9 cellular contexts compared by ENCODE assay signal in genomic region chr17:19062718-19063325, GRCh38. TPM values are rescaled to one million over a fixed set of nuclear protein-coding genes. Genes with fewer than 3 reads are reported as not detected.
A peak's percentile ranks its signal among the peaks of the same experiment; 100 is the strongest.
DNase-seq lines count a peak whose midpoint lies in the region; ATAC-seq, FAIRE-seq and TF ChIP-seq lines count a peak whose summit lies in the region.
"Not testable (repeated sequence)": the region's sequence is repeated elsewhere in the genome, so short reads cannot be mapped to it uniquely, and the experiment has no call there.
"Had no signal": no experiment of that assay in that cellular context is flagged by ENCODE, and none has a peak within 500 bp of the region (broad histone marks: within the 10 kb centered on the region; RNA-seq: fewer than 3 reads in every experiment).

No MANE protein-coding gene starts in this region.

- POLR2A ChIA-PET in A549 (lab: Yijun Ruan, JAX); activated B cell treated with CpG ODN at 0.5 μM for 24 hours (lab: Charles Lee): not testable (repeated sequence)

- not testable (repeated sequence) for TF ChIP-seq EP300 in A549 (IDR thresholded peaks at IDR 0.05); gastroesophageal sphincter (IDR thresholded peaks at IDR 0.05)

- CTCF ChIA-PET in A549 (lab: Yijun Ruan, JAX); activated B cell treated with CpG ODN at 0.5 μM for 24 hours (lab: Charles Lee): not testable (repeated sequence)

- not testable (repeated sequence) for H3K4me1 ChIP-seq in A549, gastroesophageal sphincter

- not testable (repeated sequence) for TF ChIP-seq RAD21 in A549 (conservative IDR thresholded peaks at IDR 0.05 in 1 of 2, IDR thresholded peaks at IDR 0.05 in 1 of 2)

- not testable (repeated sequence) for H3K36me3 ChIP-seq in gastroesophageal sphincter

- not testable (repeated sequence) for FAIRE-seq in A549 (lab: Jason Lieb, UNC)

- H3K27me3 Mint-ChIP-seq in activated B cell treated with CpG ODN at 0.5 μM for 24 hours; natural killer cell treated with Interleukin-12 subunit alpha and Interleukin-12 subunit beta and Interleukin-15 and Interleukin-18, amount 100 ng/mL, for 72 hours: not testable (repeated sequence)

- intact Hi-C loops in activated B cell treated with CpG ODN at 0.5 μM for 24 hours (cut with micrococcal nuclease) = not testable (repeated sequence)

- ATAC-seq in A549 (peak; percentile 93 to 96), GM18873 (IDR thresholded peaks at IDR 0.05; ENCODE audit: low FRiP score, unreplicated experiment) (peak; percentile 40), GM21423 (IDR thresholded peaks at IDR 0.05; ENCODE audit: unreplicated experiment) (peak; percentile 69), HG02798 (IDR thresholded peaks at IDR 0.05; ENCODE audit: poor library complexity, unreplicated experiment) (peak; percentile 63), HG03378 (IDR thresholded peaks at IDR 0.05; ENCODE audit: unreplicated experiment) (peak; percentile 65), activated B cell treated with CpG ODN at 0.5 μM for 24 hours (ENCODE audit: low read depth) (peak; percentile 72), gastroesophageal sphincter (peak; percentile 89)
- peak; percentile 87 to 92 for ATAC-seq in natural killer cell treated with Interleukin-12 subunit alpha and Interleukin-12 subunit beta and Interleukin-15 and Interleukin-18, amount 100 ng/mL, for 72 hours

- not testable (repeated sequence) for H3K36me3 Mint-ChIP-seq in activated B cell treated with CpG ODN at 0.5 μM for 24 hours (ENCODE audit: low read depth); natural killer cell treated with Interleukin-12 subunit alpha and Interleukin-12 subunit beta and Interleukin-15 and Interleukin-18, amount 100 ng/mL, for 72 hours

- H3K27me3 ChIP-seq in gastroesophageal sphincter = not testable (repeated sequence)

- not testable (repeated sequence) for H3K4me2 ChIP-seq in A549

- H3K27ac Mint-ChIP-seq in activated B cell treated with CpG ODN at 0.5 μM for 24 hours = not testable (repeated sequence)
- H3K27ac Mint-ChIP-seq in natural killer cell treated with Interleukin-12 subunit alpha and Interleukin-12 subunit beta and Interleukin-15 and Interleukin-18, amount 100 ng/mL, for 72 hours = peak overlapping the region; percentile 74 to 75

- no CpG with 5 or more reads among the region's 20 CpGs for WGBS in A549 (ENCODE audit: missing lambda C conversion rate)
- whole genome bisulfite sequencing in gastroesophageal sphincter (ENCODE audit: low coverage in 1 of 2), 2 donors = no CpG with 5 or more reads among the region's 20 CpGs

- not testable (repeated sequence) for H3K4me3 ChIP-seq in A549, gastroesophageal sphincter

- H3K4me1 Mint-ChIP-seq in activated B cell treated with CpG ODN at 0.5 μM for 24 hours; natural killer cell treated with Interleukin-12 subunit alpha and Interleukin-12 subunit beta and Interleukin-15 and Interleukin-18, amount 100 ng/mL, for 72 hours (ENCODE audit: low read depth in 2 of 2): not testable (repeated sequence)

- not testable (repeated sequence) for DNase-seq in A549 (ENCODE audit: low read depth in 1 of 2, low spot score in 1 of 2); activated B cell treated with CpG ODN at 0.5 μM for 24 hours; natural killer cell treated with Interleukin-12 subunit alpha and Interleukin-12 subunit beta and Interleukin-15 and Interleukin-18, amount 100 ng/mL, for 72 hours (ENCODE audit: low spot score)

- not testable (repeated sequence) for H3K4me3 Mint-ChIP-seq in activated B cell treated with CpG ODN at 0.5 μM for 24 hours; natural killer cell treated with Interleukin-12 subunit alpha and Interleukin-12 subunit beta and Interleukin-15 and Interleukin-18, amount 100 ng/mL, for 72 hours

- not testable (repeated sequence) for H3K9me3 ChIP-seq in A549, gastroesophageal sphincter

- not testable (repeated sequence) for H3K9me3 Mint-ChIP-seq in activated B cell treated with CpG ODN at 0.5 μM for 24 hours; natural killer cell treated with Interleukin-12 subunit alpha and Interleukin-12 subunit beta and Interleukin-15 and Interleukin-18, amount 100 ng/mL, for 72 hours

- not testable (repeated sequence) for H3K27ac ChIP-seq in A549, gastroesophageal sphincter

- TF ChIP-seq CTCF in A549 (IDR thresholded peaks at IDR 0.05); activated B cell treated with CpG ODN at 0.5 μM for 24 hours (IDR thresholded peaks at IDR 0.05); gastroesophageal sphincter (IDR thresholded peaks at IDR 0.05): not testable (repeated sequence)

- TF ChIP-seq POLR2A in A549 (IDR thresholded peaks at IDR 0.05; ENCODE audit: low read length); gastroesophageal sphincter (IDR thresholded peaks at IDR 0.05): not testable (repeated sequence)

RNA-seq across cellular contexts. Expression of gene GRAP, which starts 16.1 kb away (rescaled TPM):
- 0.19 and 0.25 TPM in 2 replicates for polyA plus RNA-seq in A549 (2011; rRNA removed)
- 0.15 and 0.19 TPM in 2 replicates for polyA plus RNA-seq in A549 (2012; cell fraction: cytosol; rRNA removed)
- polyA plus RNA-seq in A549 (2012; cell fraction: nucleus; rRNA removed) = 0.43 and 0.60 TPM in 2 replicates
- 0.17 to 0.31 TPM (median 0.19 TPM) in 3 replicates for polyA plus RNA-seq in A549 (2017; fragmentation: RNase III; extraction: RNeasy Plus Mini Kit Qiagen cat#74134 plus additional on column Dnase treatment)
- polyA minus RNA-seq in A549 (2011; rRNA and poly(A)+ RNA removed) = 0.08 and 0.24 TPM in 2 replicates
- total RNA-seq in activated B cell treated with CpG ODN at 0.5 μM for 24 hours = 31.5 and 39.2 TPM in 2 replicates
- total RNA-seq in gastroesophageal sphincter = 1 to 10 TPM; 1.1 to 7.1 (median 4.1) TPM
- total RNA-seq in natural killer cell treated with Interleukin-12 subunit alpha and Interleukin-12 subunit beta and Interleukin-15 and Interleukin-18, amount 100 ng/mL, for 72 hours = 10 to 100 TPM in 1 of 2 donors, 1 to 10 TPM in 1; 8.2 to 15.9 TPM
- total RNA-seq: A172 had no signal

RNA-seq across cellular contexts. Expression of gene FAM83G, which starts 58.3 kb away (rescaled TPM):
- 11.0 and 12.8 TPM in 2 replicates for polyA plus RNA-seq in A549 (2011; rRNA removed)
- 11.1 and 15.8 TPM in 2 replicates for polyA plus RNA-seq in A549 (2012; cell fraction: cytosol; rRNA removed)
- polyA plus RNA-seq in A549 (2012; cell fraction: nucleus; rRNA removed) = 38.5 and 42.5 TPM in 2 replicates
- 19.8 to 22.0 TPM (median 20.5 TPM) in 3 replicates for polyA plus RNA-seq in A549 (2017; fragmentation: RNase III; extraction: RNeasy Plus Mini Kit Qiagen cat#74134 plus additional on column Dnase treatment)
- polyA minus RNA-seq in A549 (2011; rRNA and poly(A)+ RNA removed) = 18.1 and 22.7 TPM in 2 replicates
- total RNA-seq in activated B cell treated with CpG ODN at 0.5 μM for 24 hours = 13.3 and 13.9 TPM in 2 replicates
- total RNA-seq in gastroesophageal sphincter = 10 to 100 TPM in 3 of 4 donors, 1 to 10 TPM in 1; 6.7 to 17.9 (median 11.7) TPM
- total RNA-seq in natural killer cell treated with Interleukin-12 subunit alpha and Interleukin-12 subunit beta and Interleukin-15 and Interleukin-18, amount 100 ng/mL, for 72 hours = 1 to 10 TPM; 1.4 to 2.6 TPM

Comparison
In these comparisons a context has a peak if more than half of its experiments do, and no peak if none do; other contexts are left out.
1. ATAC-seq: peak in every context shown above with its lines; median percentile 94 in A549; 90 in natural killer cell treated with Interleukin-12 subunit alpha and Interleukin-12 subunit beta and Interleukin-15 and Interleukin-18, amount 100 ng/mL, for 72 hours; 89 in gastroesophageal sphincter; 72 in activated B cell treated with CpG ODN at 0.5 μM for 24 hours; 69 in GM21423; 65 in HG03378; 63 in HG02798; 40 in GM18873.